In the genomic region with DNA sequence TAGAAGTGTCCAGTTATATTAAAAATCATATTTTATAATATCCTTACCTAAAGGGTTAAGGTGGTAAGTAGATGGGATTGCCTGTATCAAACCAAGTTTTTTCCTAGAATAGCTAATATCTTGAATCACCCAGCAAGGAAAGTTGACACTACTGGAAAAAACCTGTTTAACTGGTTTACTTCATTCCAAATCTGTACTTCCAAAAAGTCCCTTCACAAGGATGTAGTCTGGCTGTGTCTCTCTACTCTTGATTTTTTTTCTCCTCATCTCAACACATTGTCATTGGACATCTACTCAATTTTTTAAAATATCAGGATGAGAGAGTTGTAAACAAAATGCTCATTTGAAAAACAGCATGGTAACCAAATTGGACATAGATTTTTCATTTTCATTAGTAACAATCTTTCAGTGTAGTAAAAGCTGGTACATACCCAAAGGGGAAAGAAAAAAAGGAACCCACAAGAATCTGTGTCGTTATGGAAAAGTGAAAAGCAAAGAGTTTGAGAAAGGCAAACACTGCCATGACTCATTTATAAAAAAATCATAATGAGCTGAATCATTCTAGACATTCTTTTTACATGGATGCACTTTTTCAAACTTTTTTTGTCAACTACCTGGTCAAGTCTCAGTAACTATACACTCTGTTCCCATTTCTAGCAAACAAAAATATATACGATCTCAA, we compare ENCODE assay signal across 1 cellular context.
TF ChIP-seq lines count a peak whose summit lies in the region.

No MANE protein-coding gene starts in this region.

TF ChIP-seq in HCT116, 20 proteins besides CTCF, POLR2A, EP300 and RAD21 (continued from another document):
- TF ChIP-seq REST (IDR thresholded peaks at IDR 0.05; ENCODE audit: low read depth), result no peak
- no peak for TF ChIP-seq CEBPB (IDR thresholded peaks at IDR 0.05; ENCODE audit: low read depth)
- TF ChIP-seq FOSL1 (IDR thresholded peaks at IDR 0.05; ENCODE audit: low read depth), result no peak
- TF ChIP-seq TCF7L2 (IDR thresholded peaks at IDR 0.05; ENCODE audit: borderline replicate concordance, extremely low read depth, insufficient read depth, insufficient read length), result no peak
